1 cellular context compared by ENCODE assay signal in genomic region chr2:43448011-43448821, GRCh38.
TF ChIP-seq lines count a peak whose summit lies in the region.

No MANE protein-coding gene starts in this region.

TF ChIP-seq in H1, 55 proteins besides CTCF, POLR2A, EP300 and RAD21:
- TF ChIP-seq ATF2 (IDR thresholded peaks at IDR 0.05; ENCODE audit: low read length), result no peak
- peak; percentile 59 for TF ChIP-seq ASH2L (IDR thresholded peaks at IDR 0.05; ENCODE audit: low read length)
- no peak for TF ChIP-seq POLR2AphosphoS5 (IDR thresholded peaks at IDR 0.05; ENCODE audit: low read depth, low read length)
- peak; percentile 62 for TF ChIP-seq E2F6 (IDR thresholded peaks at IDR 0.05)
- TF ChIP-seq YY1 (IDR thresholded peaks at IDR 0.05; ENCODE audit: low read depth, low read length), result peak; percentile 87
- no peak for TF ChIP-seq TEAD4 (IDR thresholded peaks at IDR 0.05; ENCODE audit: low read depth, low read length)
- peak; percentile 33; the same call in 1 of the 2 replicates for TF ChIP-seq MAX (IDR thresholded peaks at IDR 0.05)
- TF ChIP-seq RBBP5 (IDR thresholded peaks at IDR 0.05; ENCODE audit: borderline replicate concordance, low read depth, low read length), result peak; percentile 64; the same call in 1 of the 2 replicates
